In the genomic region with DNA sequence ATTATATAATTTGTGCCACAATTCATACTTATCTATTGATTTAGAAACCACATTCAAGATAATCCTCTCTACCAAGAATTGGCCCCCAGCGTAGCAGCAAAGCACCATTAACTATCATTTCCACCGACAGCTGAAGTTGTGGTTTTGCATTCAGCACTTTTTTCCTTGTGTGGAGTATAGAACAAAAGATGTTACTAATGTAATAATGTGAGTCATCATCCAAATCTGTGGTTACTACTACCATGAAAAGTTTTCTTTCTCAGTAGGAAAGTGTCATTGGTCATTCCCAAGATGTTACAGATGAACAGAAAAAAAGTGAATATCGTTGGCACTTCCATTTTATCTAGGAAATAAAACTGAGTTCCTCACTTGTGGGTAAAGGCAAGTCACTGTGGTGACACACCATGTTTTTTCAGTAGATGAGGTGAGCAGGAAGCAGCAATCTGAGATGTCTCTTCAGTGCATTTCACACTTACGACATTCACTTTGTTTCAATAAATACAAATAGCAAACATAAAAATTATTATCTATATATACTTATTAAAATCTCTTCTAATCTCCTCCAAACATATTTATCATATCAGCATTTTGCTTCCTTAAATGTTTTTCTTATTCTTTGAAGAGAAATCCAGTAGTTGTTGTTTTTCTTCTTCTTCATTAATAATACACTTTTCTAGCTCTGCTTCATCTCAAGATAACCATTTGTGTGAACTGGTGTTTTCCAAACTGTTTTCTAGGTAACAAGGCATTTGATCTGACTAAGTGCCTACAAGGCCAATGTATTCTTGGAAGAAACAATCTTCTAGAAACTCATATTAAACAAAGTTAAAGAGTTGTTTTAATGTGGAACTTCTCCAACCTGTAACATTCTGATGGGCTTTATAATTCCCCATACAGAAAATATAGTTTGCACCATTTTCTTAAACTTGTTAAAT, we compare ENCODE assay signal across 9 cellular contexts. TPM values are rescaled to one million over a fixed set of nuclear protein-coding genes. Genes with fewer than 3 reads are reported as not detected.
A peak's percentile ranks its signal among the peaks of the same experiment; 100 is the strongest.
DNase-seq lines count a peak whose midpoint lies in the region; ATAC-seq, FAIRE-seq and TF ChIP-seq lines count a peak whose summit lies in the region.
"Had no signal": no experiment of that assay in that cellular context is flagged by ENCODE, and none has a peak within 500 bp of the region (broad histone marks: within the 10 kb centered on the region; RNA-seq: fewer than 3 reads in every experiment).

No MANE protein-coding gene starts in this region.

- H3K36me3 ChIP-seq in HEK293 (ENCODE audit: control insufficient read depth in 2 of 2, insufficient read depth in 1 of 2, low read length in 2 of 2) = no peaks in the 10 kb centered on the region

- H3K27me3 Mint-ChIP-seq in T-cell = peaks cover 0 to 3% of the 10 kb centered on the region in 2 donors

- H3K27ac Mint-ChIP-seq in T-cell = peak overlapping the region; percentile 76 to 84
- H3K27ac Mint-ChIP-seq: memory B cell had no signal

- no peak for TF ChIP-seq CTCF in HEK293 (tag by site-specific recombination; IDR thresholded peaks at IDR 0.05)
- TF ChIP-seq CTCF in cardiac fibroblast (IDR thresholded peaks at IDR 0.05; ENCODE audit: low read depth, low read length) = no peak

- POLR2A ChIA-PET in HEK293 (lab: Yijun Ruan, JAX) = no interaction called here
- POLR2A ChIA-PET in T-cell (lab: Charles Lee) = interaction anchor here in 1 of 2 donors (0.6 kb wide), 1 partner anchor 529 kb away, joined by 4 read pairs; no protein-coding TSS in a partner anchor

- peak; percentile 66 to 93 (median 91) for ATAC-seq in T-cell (replicated peaks in 1 of 4)

- H3K4me1 ChIP-seq in HEK293 (ENCODE audit: control insufficient read depth, insufficient read depth, low read length) = no peaks in the 10 kb centered on the region

- H3K4me3 Mint-ChIP-seq in T-cell = peak overlapping the region; percentile 14 to 40 (median 29)
- H3K4me3 Mint-ChIP-seq: memory B cell had no signal

- H3K9me3 Mint-ChIP-seq in T-cell = no peaks in the 10 kb centered on the region
- H3K9me3 Mint-ChIP-seq: memory B cell had no signal

- peaks cover 18 to 36% (median 23%) of the 10 kb centered on the region in 3 donors for H3K4me1 Mint-ChIP-seq in T-cell

- no peaks in the 10 kb centered on the region for H3K9me3 ChIP-seq in HEK293 (ENCODE audit: control insufficient read depth, insufficient read depth, low read depth, low read length)

- no peak overlapping the region for H3K4me3 ChIP-seq in HEK293 (ENCODE audit: low read depth, low read length)
- no peak overlapping the region for H3K4me3 ChIP-seq in cardiac fibroblast (replicated peaks in 1 of 2; ENCODE audit: low read depth in 2 of 2, low read length in 2 of 2)

- no peaks in the 10 kb centered on the region for H3K36me3 Mint-ChIP-seq in T-cell

- no peak overlapping the region for H3K27ac ChIP-seq in HEK293 (ENCODE audit: extremely low read depth, low read depth, low read length)

- DNase-seq in T-cell = peak in 7 of 34 experiments; percentile 3 to 24 (median 10)
- peak; percentile 23 to 61 for DNase-seq in cardiac fibroblast (ENCODE audit: low read depth in 2 of 2)
- DNase-seq in stimulated activated CD4-positive, alpha-beta T cell treated with anti-CD3 and anti-CD28 coated beads, Interleukin-4, amount 100 ng/mL, for 24 hours = peak; percentile 53
- no peak for DNase-seq in frontal cortex (ENCODE audit: low spot score in 2 of 2)
- DNase-seq in inferior parietal cortex (ENCODE audit: extremely low spot score) = no peak
- no peak for DNase-seq in SHP77 treated with DMSO at 0.1 percent for 48 hours (lab: John Stamatoyannopoulos, UW)
- no peak for DNase-seq in GDM1 (lab: John Stamatoyannopoulos, UW)

- CTCF ChIA-PET in HEK293 (lab: Yijun Ruan, JAX) = interaction anchor here (0.7 to 1.0 kb wide), 2 partner anchors 32 to 712 kb away, joined by 3 to 4 read pairs; no protein-coding TSS in a partner anchor
- CTCF ChIA-PET in T-cell (lab: Charles Lee) = interaction anchor here in 1 of 2 donors (0.9 to 2.6 kb wide), 3 partner anchors 13 to 110 kb away, joined by 3 to 7 read pairs (median 5); no protein-coding TSS in a partner anchor

- FAIRE-seq in frontal cortex (lab: Jason Lieb, UNC) = no peak

TF ChIP-seq in HEK293, 187 proteins besides CTCF, POLR2A, EP300 and RAD21:
- TF ChIP-seq, protein P1, sequence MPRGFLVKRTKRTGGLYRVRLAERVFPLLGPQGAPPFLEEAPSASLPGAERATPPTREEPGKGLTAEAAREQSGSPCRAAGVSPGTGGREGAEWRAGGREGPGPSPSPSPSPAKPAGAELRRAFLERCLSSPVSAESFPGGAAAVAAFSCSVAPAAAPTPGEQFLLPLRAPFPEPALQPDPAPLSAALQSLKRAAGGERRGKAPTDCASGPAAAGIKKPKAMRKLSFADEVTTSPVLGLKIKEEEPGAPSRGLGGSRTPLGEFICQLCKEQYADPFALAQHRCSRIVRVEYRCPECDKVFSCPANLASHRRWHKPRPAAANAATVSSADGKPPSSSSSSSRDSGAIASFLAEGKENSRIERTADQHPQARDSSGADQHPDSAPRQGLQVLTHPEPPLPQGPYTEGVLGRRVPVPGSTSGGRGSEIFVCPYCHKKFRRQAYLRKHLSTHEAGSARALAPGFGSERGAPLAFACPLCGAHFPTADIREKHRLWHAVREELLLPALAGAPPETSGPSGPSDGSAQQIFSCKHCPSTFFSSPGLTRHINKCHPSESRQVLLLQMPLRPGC (tag by site-specific recombination; IDR thresholded peaks at IDR 0.05) = no peak
- TF ChIP-seq, protein P2, sequence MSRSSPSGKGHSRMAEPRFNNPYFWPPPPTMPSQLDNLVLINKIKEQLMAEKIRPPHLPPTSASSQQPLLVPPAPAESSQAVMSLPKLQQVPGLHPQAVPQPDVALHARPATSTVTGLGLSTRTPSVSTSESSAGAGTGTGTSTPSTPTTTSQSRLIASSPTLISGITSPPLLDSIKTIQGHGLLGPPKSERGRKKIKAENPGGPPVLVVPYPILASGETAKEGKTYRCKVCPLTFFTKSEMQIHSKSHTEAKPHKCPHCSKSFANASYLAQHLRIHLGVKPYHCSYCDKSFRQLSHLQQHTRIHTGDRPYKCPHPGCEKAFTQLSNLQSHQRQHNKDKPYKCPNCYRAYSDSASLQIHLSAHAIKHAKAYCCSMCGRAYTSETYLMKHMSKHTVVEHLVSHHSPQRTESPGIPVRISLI (tag by site-specific recombination; IDR thresholded peaks at IDR 0.05) = 0 out of 2 replicates have a peak, but pooled peaks have one; percentile 22

RNA-seq across cellular contexts. Expression of a gene that starts 30.5 kb away (rescaled TPM):
- 10 to 100 TPM in 2 of 5 donors, 1 to 10 TPM in 2, under 1 TPM in 1; 0.53 to 11.8 (median 1.6) TPM for total RNA-seq in T-cell
- not detected for total RNA-seq in frontal cortex

RNA-seq across cellular contexts. Expression of a gene that starts 35.6 kb away (rescaled TPM):
- total RNA-seq in T-cell (under 1 TPM in 1 of 5 donors, not detected in 4; 0.39 TPM), frontal cortex (not detected)

Comparison
In these comparisons a context has a peak if more than half of its experiments do, and no peak if none do; other contexts are left out.
1. DNase-seq: peak in cardiac fibroblast (2 of 2) and stimulated activated CD4-positive, alpha-beta T cell treated with anti-CD3 and anti-CD28 coated beads, Interleukin-4, amount 100 ng/mL, for 24 hours (single experiment); none in frontal cortex (0 of 2), inferior parietal cortex (single experiment), SHP77 treated with DMSO at 0.1 percent for 48 hours (single experiment) and GDM1 (single experiment).